ENCODE assay signal across 15 cellular contexts in the genomic region with DNA sequence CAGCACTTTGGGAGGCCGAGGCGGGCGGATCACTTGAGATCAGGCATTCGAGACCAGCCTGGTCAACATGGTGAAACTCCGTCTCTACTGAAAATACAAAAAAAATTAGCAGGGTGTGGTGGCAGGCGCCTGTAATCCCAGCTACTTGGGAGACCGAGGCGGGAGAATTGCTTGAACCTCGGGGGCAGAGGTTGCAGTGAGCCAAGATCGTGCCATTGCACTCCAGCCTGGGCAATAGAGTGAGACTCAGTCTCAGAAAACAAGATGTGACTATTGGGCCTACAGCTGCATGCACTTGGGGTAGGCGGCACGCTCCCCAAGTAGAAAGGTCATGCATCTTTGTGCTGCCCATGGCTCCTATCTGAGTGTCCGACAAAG. TPM values are rescaled to one million over a fixed set of nuclear protein-coding genes. Genes with fewer than 3 reads are reported as not detected.
"Had no signal": no experiment of that assay in that cellular context is flagged by ENCODE, and none has a peak within 500 bp of the region (broad histone marks: within the 10 kb centered on the region; RNA-seq: fewer than 3 reads in every experiment).

No MANE protein-coding gene starts in this region.

RNA-seq across cellular contexts. Expression of a gene that starts 17.2 kb away (rescaled TPM):
- total RNA-seq: activated CD4-positive, alpha-beta memory T cell treated with anti-CD3 and anti-CD28 coated beads, Interleukin-2, amount 10 ng/mL, durations not matched to agents 7 days and 5 days; activated CD4-positive, alpha-beta T cell treated with anti-CD3 and anti-CD28 coated beads for 36 hours; activated CD4-positive, alpha-beta T cell treated with anti-CD3 and anti-CD28 coated beads, Interleukin-2, amount 10 ng/mL, durations not matched to agents 24 days and 14 days; activated T-cell treated with anti-CD3 and anti-CD28 coated beads, Interleukin-2, amount 50 U/mL, for 72 hours; adrenal gland; bronchial epithelial cell; chondrocyte; dermis microvascular lymphatic vessel endothelial cell; endothelial cell of umbilical vein; foreskin keratinocyte; glomerular endothelial cell; T-helper 17 cell had no signal
- polyA plus RNA-seq: adrenal gland, endothelial cell of umbilical vein, esophagus, foreskin keratinocyte had no signal

RNA-seq across cellular contexts. Expression of a gene that starts 26.0 kb away (rescaled TPM):
- total RNA-seq: activated CD4-positive, alpha-beta memory T cell treated with anti-CD3 and anti-CD28 coated beads, Interleukin-2, amount 10 ng/mL, durations not matched to agents 7 days and 5 days; activated CD4-positive, alpha-beta T cell treated with anti-CD3 and anti-CD28 coated beads for 36 hours; activated CD4-positive, alpha-beta T cell treated with anti-CD3 and anti-CD28 coated beads, Interleukin-2, amount 10 ng/mL, durations not matched to agents 24 days and 14 days; activated T-cell treated with anti-CD3 and anti-CD28 coated beads, Interleukin-2, amount 50 U/mL, for 72 hours; bronchial epithelial cell; dermis microvascular lymphatic vessel endothelial cell; endothelial cell of umbilical vein; foreskin keratinocyte; glomerular endothelial cell; T-helper 17 cell had no signal
- polyA plus RNA-seq: endothelial cell of umbilical vein, foreskin keratinocyte had no signal

RNA-seq across cellular contexts. Expression of a gene that starts 48.6 kb away (rescaled TPM):
- total RNA-seq: activated CD4-positive, alpha-beta memory T cell treated with anti-CD3 and anti-CD28 coated beads, Interleukin-2, amount 10 ng/mL, durations not matched to agents 7 days and 5 days; activated CD4-positive, alpha-beta T cell treated with anti-CD3 and anti-CD28 coated beads for 36 hours; activated CD4-positive, alpha-beta T cell treated with anti-CD3 and anti-CD28 coated beads, Interleukin-2, amount 10 ng/mL, durations not matched to agents 24 days and 14 days; activated T-cell treated with anti-CD3 and anti-CD28 coated beads, Interleukin-2, amount 50 U/mL, for 72 hours; aorta; bronchial epithelial cell; chondrocyte; dermis microvascular lymphatic vessel endothelial cell; endothelial cell of umbilical vein; foreskin keratinocyte; gastrocnemius medialis; glomerular endothelial cell; T-helper 17 cell had no signal
- polyA plus RNA-seq: endothelial cell of umbilical vein, foreskin keratinocyte had no signal
